ENCODE assay signal across 23 cellular contexts in the genomic region with DNA sequence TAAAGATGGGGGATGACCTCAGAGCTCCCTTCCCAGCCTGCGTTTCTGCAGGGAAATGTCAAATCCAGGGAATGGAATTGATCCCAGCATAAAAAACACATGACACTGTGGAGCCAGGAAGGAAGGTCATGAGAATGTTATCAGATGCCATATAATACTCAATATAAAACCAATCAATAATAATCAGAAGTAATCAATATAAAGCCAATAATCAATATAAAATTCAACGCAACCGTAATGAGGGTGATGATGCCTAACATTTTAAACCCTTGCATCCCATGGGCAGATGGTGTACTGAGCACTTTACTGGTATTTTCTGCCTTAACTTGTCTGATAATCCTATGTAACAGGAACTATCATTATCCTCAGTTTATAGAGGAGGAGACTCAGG. TPM values are rescaled to one million over a fixed set of nuclear protein-coding genes. Genes with fewer than 3 reads are reported as not detected.
DNase-seq lines count a peak whose midpoint lies in the region; ATAC-seq, FAIRE-seq and TF ChIP-seq lines count a peak whose summit lies in the region.
"Had no signal": no experiment of that assay in that cellular context is flagged by ENCODE, and none has a peak within 500 bp of the region (broad histone marks: within the 10 kb centered on the region; RNA-seq: fewer than 3 reads in every experiment).

No MANE protein-coding gene starts in this region.

- WGBS in K562 (ENCODE audit: insufficient coverage, low coverage, missing lambda C conversion rate): 0% methylated on average over 3 of the region's 3 CpGs

- H4K20me1 ChIP-seq in K562 (replicated peaks; ENCODE audit: control insufficient read depth, insufficient read depth, low read length): no peaks in the 10 kb centered on the region
- H4K20me1 ChIP-seq: BLaER1 treated with 17β-estradiol and CSF1 and Interleukin-3, amounts not matched to agents 10 nM and 100 nM had no signal

- TF ChIP-seq CTCF in left ventricle myocardium inferior (IDR thresholded peaks at IDR 0.05; ENCODE audit: borderline replicate concordance) (no peak), RWPE1 (conservative IDR thresholded peaks at IDR 0.05; ENCODE audit: low read depth) (no peak), K562 (IDR thresholded peaks at IDR 0.05 in 2 of 3, conservative IDR thresholded peaks at IDR 0.05 in 1 of 3; ENCODE audit: insufficient read depth in 2 of 3, low read depth in 1 of 3, low read length in 3 of 3) (no peak), HFFc6 (IDR thresholded peaks at IDR 0.05) (no peak)

- TF ChIP-seq EP300 in K562 (IDR thresholded peaks at IDR 0.05; ENCODE audit: low read length): no peak

- no peak overlapping the region for H3K4me3 ChIP-seq in left ventricle myocardium inferior
- no peak overlapping the region for H3K4me3 ChIP-seq in K562
- H3K4me3 ChIP-seq: A549; BLaER1 treated with 17β-estradiol and CSF1 and Interleukin-3, amounts not matched to agents 10 nM and 100 nM had no signal

- H2AFZ ChIP-seq in K562 (ENCODE audit: low read depth, low read length): no peak overlapping the region

- CTCF ChIA-PET in RWPE1 (lab: Yijun Ruan, JAX) (interaction anchor here (1.5 kb wide), 1 partner anchor 29 kb away, joined by 4 read pairs; no protein-coding TSS in a partner anchor), K562 (lab: Yijun Ruan, JAX; ENCODE audit: low intra/inter-chr PET ratio) (no interaction called here)

- in situ Hi-C loops in K562 (cut with MboI): loop anchor here (5.0 kb wide), 1 partner anchor 77 kb away; no protein-coding TSS in a partner anchor

- BruUV-seq in K562 (replicated peaks; lab: Mats Ljungman, UMichigan): no TSS peak

- H3K9me3 Mint-ChIP-seq in HFFc6: no peaks in the 10 kb centered on the region
- H3K9me3 Mint-ChIP-seq: CD4-positive, alpha-beta T cell had no signal

- ATAC-seq in K562: no peak
- ATAC-seq: A549; CD8-positive, alpha-beta T cell had no signal

- DNase-seq in cardiac septum (ENCODE audit: low spot score) (peak; percentile 1), left ventricle myocardium inferior (no peak), HTR-8/SVneo (ENCODE audit: insufficient read length, low spot score) (no peak), RWPE1 (ENCODE audit: low spot score) (no peak), K562 (ENCODE audit: extremely low read depth in 1 of 4, low spot score in 3 of 4) (no peak), NCI-H2196 (lab: John Stamatoyannopoulos, UW; ENCODE audit: unreplicated experiment) (no peak), NCI-H446 treated with DMSO at 0.1 percent for 48 hours (lab: John Stamatoyannopoulos, UW) (no peak), HFFc6 (no peak)
- DNase-seq: AML-193; Calu3; CD4-positive, alpha-beta T cell; CD8-positive, alpha-beta T cell; DMS79 treated with DMSO at 0.1 percent for 48 hours; GF-D8 had no signal

- H3K27me3 Mint-ChIP-seq in HFFc6 (ENCODE audit: insufficient read depth): peaks cover 21% of the 10 kb centered on the region

- H3K4me1 ChIP-seq in left ventricle myocardium inferior (no peaks in the 10 kb centered on the region), K562 (replicated peaks in 1 of 2; ENCODE audit: control insufficient read depth in 2 of 2, insufficient read depth in 2 of 2, low read length in 2 of 2) (no peaks in the 10 kb centered on the region)
- H3K4me1 ChIP-seq: A549 had no signal

- H3K27me3 ChIP-seq in left ventricle myocardium inferior (ENCODE audit: low read depth): peaks cover 98% of the 10 kb centered on the region
- H3K27me3 ChIP-seq in K562 (ENCODE audit: control insufficient read depth in 2 of 2, insufficient read depth in 2 of 2, low read length in 2 of 2): peaks cover 0 to 12% of the 10 kb centered on the region in 2 experiments; a peak in 2 of 5 replicates
- H3K27me3 ChIP-seq: BLaER1 treated with 17β-estradiol and CSF1 and Interleukin-3, amounts not matched to agents 10 nM and 100 nM had no signal

- H3K79me2 ChIP-seq in K562 (ENCODE audit: control insufficient read depth, insufficient read depth, low read length): no peaks in the 10 kb centered on the region

- POLR2A ChIA-PET in RWPE1 (lab: Yijun Ruan, JAX; ENCODE audit: low non-redundant PET): no interaction called here
- POLR2A ChIA-PET in K562 (lab: Yijun Ruan, JAX): no interaction called here

- intact Hi-C loops in cardiac septum (cut with DNase I) (no loop called here), left ventricle myocardium inferior (cut with micrococcal nuclease) (no loop called here), K562 (cut with micrococcal nuclease) (no loop called here)

- no peak for TF ChIP-seq POLR2A in K562 (conservative IDR thresholded peaks at IDR 0.05)

- peak; percentile 69 for FAIRE-seq in HTR-8/SVneo (lab: Jason Lieb, UNC)
- FAIRE-seq in K562 (lab: Jason Lieb, UNC): no peak
- FAIRE-seq: A549, D721Med, G401.6, GM12891 had no signal

- no peaks in the 10 kb centered on the region for H3K4me1 Mint-ChIP-seq in HFFc6 (ENCODE audit: low read depth)

- H3K4me3 Mint-ChIP-seq in HFFc6: no peak overlapping the region
- H3K4me3 Mint-ChIP-seq: B cell; CD4-positive, alpha-beta T cell; CD8-positive, alpha-beta T cell had no signal

- H3K9ac ChIP-seq in K562 (ENCODE audit: insufficient read depth in 1 of 2, low read depth in 2 of 2, low read length in 2 of 2): no peak overlapping the region
- H3K9ac ChIP-seq: BLaER1 treated with 17β-estradiol and CSF1 and Interleukin-3, amounts not matched to agents 10 nM and 100 nM had no signal

- H3K27ac ChIP-seq in left ventricle myocardium inferior (replicated peaks) (no peak overlapping the region), RWPE1 (peak overlapping the region; percentile 32), K562 (ENCODE audit: extremely low read depth, low read depth, low read length) (no peak overlapping the region)
- H3K27ac ChIP-seq: 22Rv1; A549; BLaER1 treated with 17β-estradiol and CSF1 and Interleukin-3, amounts not matched to agents 10 nM and 100 nM; C4-2B had no signal

- H3K36me3 ChIP-seq in left ventricle myocardium inferior (no peaks in the 10 kb centered on the region), K562 (ENCODE audit: control insufficient read depth, insufficient read depth, low read length) (no peaks in the 10 kb centered on the region)
- H3K36me3 ChIP-seq: BLaER1 treated with 17β-estradiol and CSF1 and Interleukin-3, amounts not matched to agents 10 nM and 100 nM had no signal

- H3K27ac Mint-ChIP-seq in HFFc6: no peak overlapping the region
- H3K27ac Mint-ChIP-seq: B cell; CD4-positive, alpha-beta T cell; CD8-positive, alpha-beta T cell had no signal

- no peaks in the 10 kb centered on the region for H3K36me3 Mint-ChIP-seq in HFFc6 (ENCODE audit: low read depth)
- H3K36me3 Mint-ChIP-seq: CD8-positive, alpha-beta T cell had no signal

- H3K9me1 ChIP-seq in K562 (ENCODE audit: control insufficient read depth, insufficient read depth, low read length): no peaks in the 10 kb centered on the region

- no peak for TF ChIP-seq RAD21 in K562 (CRISPR knock-in tag; conservative IDR thresholded peaks at IDR 0.05 in 1 of 2, IDR thresholded peaks at IDR 0.05 in 1 of 2)

- H3K4me2 ChIP-seq in K562 (ENCODE audit: insufficient read depth, low read length): no peak overlapping the region
- H3K4me2 ChIP-seq: A549 had no signal

- H3K9me3 ChIP-seq in left ventricle myocardium inferior (replicated peaks): peaks cover 25% of the 10 kb centered on the region
- H3K9me3 ChIP-seq in K562 (replicated peaks; ENCODE audit: control insufficient read depth, insufficient read depth, low read depth, low read length): no peaks in the 10 kb centered on the region
- H3K9me3 ChIP-seq: Caco-2 had no signal

TF ChIP-seq in K562, 482 proteins besides CTCF, POLR2A, EP300 and RAD21 (continues in another document):
- no peak for TF ChIP-seq ZFP30 (CRISPR knock-in tag; IDR thresholded peaks at IDR 0.05; ENCODE audit: borderline replicate concordance)

RNA-seq across cellular contexts. Expression of a gene that starts 30.1 kb away (rescaled TPM):
- total RNA-seq in cardiac septum (39.7 TPM), left ventricle myocardium inferior (40.7 TPM), K562 (2014; rRNA removed) (not detected in 2 replicates), K562 (2014; rRNA removed; fragmentation: Illumina TruSeq; extraction: Trizol) (not detected in 2 replicates), K562 (2015; rRNA removed; fragmentation: Illumina TruSeq; extraction: Trizol) (not detected in 2 replicates), K562 (2021) (0.33 and 0.76 TPM in 2 replicates)
- not detected in 2 replicates for total RNA-seq in K562 (2011; cell fraction: chromatin; rRNA removed; ENCODE audit: low replicate concordance)
- not detected in 2 replicates for total RNA-seq in K562 (2011; cell fraction: nucleolus; rRNA removed)
- total RNA-seq in K562 (2011; cell fraction: nucleoplasm; rRNA removed): not detected in 2 replicates
- polyA plus RNA-seq in K562 (2011; rRNA removed) (not detected in 2 replicates), K562 (2014; fragmentation: Illumina TruSeq; extraction: Trizol) (not detected in 2 replicates), K562 (2014; fragmentation: Nextera tagmentation; extraction: Ambion mirVana) (not detected), K562 (2014; rRNA removed) (not detected in 2 replicates)
- polyA plus RNA-seq in K562 (2011; cell fraction: cytosol; rRNA removed): not detected in 2 replicates
- not detected in 2 replicates for polyA plus RNA-seq in K562 (2011; cell fraction: nucleus; rRNA removed)
- polyA plus RNA-seq in K562 (2012): 0.06 TPM in 1 of 2 replicates, not detected in the other
- polyA minus RNA-seq in K562 (2011; rRNA and poly(A)+ RNA removed): 0.06 TPM in 1 of 2 replicates, not detected in the other
- polyA minus RNA-seq in K562 (2011; cell fraction: cytosol; rRNA and poly(A)+ RNA removed): not detected in 2 replicates
- polyA minus RNA-seq in K562 (2011; cell fraction: nucleus; rRNA and poly(A)+ RNA removed): not detected in 2 replicates
- total RNA-seq in HFFc6 (2021; fragmentation: NEBNext Ultra II Directional; extraction: Animal tissue kit (Norgen Biotek cat#: 25700)): 1 to 10 TPM in 1 of 6 experiments, under 1 TPM in 5; 0.23 to 1.3 (median 0.33) TPM

Comparison
In these comparisons a context has a peak if more than half of its experiments do, and no peak if none do; other contexts are left out.
1. RNA of a gene that starts 30.1 kb away (total RNA-seq): 40.7 TPM in left ventricle myocardium inferior (single experiment) and 39.7 TPM in cardiac septum (single experiment); 0.23 to 1.3 TPM in HFFc6 and 0.33 to 0.76 TPM in K562; every median in the first group is over 10 times any median in the second.